In genomic region chr16:85788819-85789218, GRCh38 we compare ENCODE assay signal across 31 cellular contexts. TPM values are rescaled to one million over a fixed set of nuclear protein-coding genes. Genes with fewer than 3 reads are reported as not detected.
"Had no signal": no experiment of that assay in that cellular context is flagged by ENCODE, and none has a peak within 500 bp of the region (broad histone marks: within the 10 kb centered on the region; RNA-seq: fewer than 3 reads in every experiment).

No MANE protein-coding gene starts in this region.

- H3K27me3 ChIP-seq: adrenal gland, body of pancreas, gastrocnemius medialis, ovary, right lobe of liver, suprapubic skin, tibial artery, upper lobe of right lung had no signal

- H3K36me3 ChIP-seq: ovary had no signal

- H3K9me3 Mint-ChIP-seq: activated CD4-positive, alpha-beta T cell treated with anti-CD3 and anti-CD28 coated beads, Interleukin-2, amount 10 ng/mL, durations not matched to agents 24 days and 14 days; activated CD8-positive, alpha-beta T cell treated with anti-CD3 and anti-CD28 coated beads for 36 hours; activated naive CD4-positive, alpha-beta T cell treated with anti-CD3 and anti-CD28 coated beads, Interleukin-2, amount 50 U/mL, for 72 hours; nephron had no signal

- H3K27ac Mint-ChIP-seq: activated CD4-positive, alpha-beta T cell treated with anti-CD3 and anti-CD28 coated beads, Interleukin-2, amount 10 ng/mL, durations not matched to agents 24 days and 14 days; activated CD8-positive, alpha-beta T cell treated with anti-CD3 and anti-CD28 coated beads for 36 hours; nephron; progenitor cell of endocrine pancreas had no signal

- H3K4me1 ChIP-seq: adrenal gland, gastrocnemius medialis, right lobe of liver, suprapubic skin, tibial artery, upper lobe of right lung had no signal

- H3K4me3 ChIP-seq: adrenal gland, body of pancreas, gastrocnemius medialis, left ventricle myocardium inferior, lung, mucosa of descending colon, ovary, right lobe of liver, skin epidermis, suprapubic skin, tibial artery, upper lobe of right lung had no signal

- H3K27me3 Mint-ChIP-seq: activated CD4-positive, alpha-beta T cell treated with anti-CD3 and anti-CD28 coated beads, Interleukin-2, amount 10 ng/mL, durations not matched to agents 24 days and 14 days; activated CD8-positive, alpha-beta T cell treated with anti-CD3 and anti-CD28 coated beads for 36 hours; progenitor cell of endocrine pancreas had no signal

- H3K27ac ChIP-seq: adrenal gland, body of pancreas, gastrocnemius medialis, left ventricle myocardium inferior, ovary, right lobe of liver, suprapubic skin, tibial artery, upper lobe of right lung, WERI-Rb-1 had no signal

- H3K4me1 Mint-ChIP-seq: nephron had no signal

- DNase-seq: activated CD4-positive, alpha-beta T cell treated with anti-CD3 and anti-CD28 coated beads, Interleukin-2, amount 10 ng/mL, durations not matched to agents 24 days and 14 days; activated CD4-positive, CD25-positive, alpha-beta regulatory T cell treated with anti-CD3 and anti-CD28 coated beads, Interleukin-2, amount 50 U/mL, for 72 hours; activated CD8-positive, alpha-beta T cell treated with anti-CD3 and anti-CD28 coated beads for 36 hours; activated naive CD4-positive, alpha-beta T cell; activated T-cell treated with anti-CD3 and anti-CD28 coated beads, Interleukin-2, amount 50 U/mL, for 48 hours; adrenal gland; body of pancreas; dermis blood vessel endothelial cell; effector CD8-positive, alpha-beta T cell; erythroblast; gastrocnemius medialis; glutamatergic neuron; islet precursor cell; left ventricle myocardium inferior; mesendoderm; mucosa of descending colon; ovary; right lobe of liver; stimulated activated CD4-positive, alpha-beta T cell treated with anti-CD3 and anti-CD28 coated beads, Interleukin-12 subunit alpha, Interleukin-12 subunit beta, amount 100 ng/mL, for 4 hours; stimulated activated CD4-positive, alpha-beta T cell treated with anti-CD3 and anti-CD28 coated beads, Interleukin-4, amount 100 ng/mL, for 24 hours; stimulated activated naive CD4-positive, alpha-beta T cell; tibial artery; upper lobe of right lung; WERI-Rb-1 had no signal

- ATAC-seq: activated CD8-positive, alpha-beta T cell treated with anti-CD3 and anti-CD28 coated beads for 36 hours; activated naive CD4-positive, alpha-beta T cell treated with anti-CD3 and anti-CD28 coated beads, Interleukin-2, amount 50 U/mL, for 72 hours; body of pancreas; gastrocnemius medialis; mucosa of descending colon; right lobe of liver; upper lobe of right lung had no signal

- H3K9me3 ChIP-seq: adrenal gland, body of pancreas, gastrocnemius medialis, mucosa of descending colon, ovary, right lobe of liver, suprapubic skin, tibial artery, upper lobe of right lung had no signal

- H3K4me3 Mint-ChIP-seq: activated CD4-positive, alpha-beta T cell treated with anti-CD3 and anti-CD28 coated beads, Interleukin-2, amount 10 ng/mL, durations not matched to agents 24 days and 14 days; activated CD8-positive, alpha-beta T cell treated with anti-CD3 and anti-CD28 coated beads for 36 hours; nephron had no signal

RNA-seq across cellular contexts. Expression of gene C16orf74, which starts 37.9 kb away (rescaled TPM):
- polyA plus RNA-seq: aorta had no signal
